ENCODE assay signal across 9 cellular contexts in genomic region chr9:113993838-113994540, GRCh38.
A peak's percentile ranks its signal among the peaks of the same experiment; 100 is the strongest.
DNase-seq lines count a peak whose midpoint lies in the region; ATAC-seq and TF ChIP-seq lines count a peak whose summit lies in the region.
"Had no signal": no experiment of that assay in that cellular context is flagged by ENCODE, and none has a peak within 500 bp of the region (broad histone marks: within the 10 kb centered on the region; RNA-seq: fewer than 3 reads in every experiment).

No MANE protein-coding gene starts in this region.

- CTCF ChIA-PET in Panc1 (lab: Charles Lee): no interaction called here

- in situ Hi-C loops in Panc1 (cut with HindIII; ENCODE audit: low pct_unique_long_range_greater_than_20kb, low sequenced_read_pairs): no loop called here

- no peaks in the 10 kb centered on the region for H3K36me3 ChIP-seq in Panc1 (ENCODE audit: control insufficient read depth, insufficient read depth, low read length)

- no peak for TF ChIP-seq CTCF in Panc1 (IDR thresholded peaks at IDR 0.05)
- peak; percentile 13 for TF ChIP-seq CTCF in fibroblast of the aortic adventitia (IDR thresholded peaks at IDR 0.05; ENCODE audit: insufficient read depth, low read length)

- H3K27ac ChIP-seq in Panc1 (ENCODE audit: low read length): no peak overlapping the region
- H3K27ac ChIP-seq: SK-N-MC had no signal

- H3K9me3 ChIP-seq in Panc1 (ENCODE audit: control insufficient read depth, insufficient read depth, low read depth, low read length): no peaks in the 10 kb centered on the region

- no peak overlapping the region for H3K4me3 ChIP-seq in Panc1 (ENCODE audit: low read depth in 2 of 2, low read length in 2 of 2)
- H3K4me3 ChIP-seq in fibroblast of the aortic adventitia (ENCODE audit: low read depth, low read length): no peak overlapping the region
- H3K4me3 ChIP-seq: SK-N-MC had no signal

- peak; percentile 48; the same call in 1 of the 2 replicates for ATAC-seq in Panc1

- H3K27me3 ChIP-seq in Panc1 (ENCODE audit: control insufficient read depth, insufficient read depth, low read length): no peaks in the 10 kb centered on the region

- DNase-seq in Daoy (ENCODE audit: low read depth) (peak; percentile 82), Panc1 (ENCODE audit: low read depth, low spot score) (no peak), fibroblast of the aortic adventitia (ENCODE audit: low read depth) (peak; percentile 93), posterior cingulate gyrus (peak; percentile 56 to 95 (median 68)), COLO668 (lab: John Stamatoyannopoulos, UW; ENCODE audit: unreplicated experiment) (no peak), GM19240 (ENCODE audit: insufficient read length, low spot score) (no peak), kidney glomerular epithelial cell (lab: John Stamatoyannopoulos, UW) (no peak), COLO829 (ENCODE audit: low spot score) (no peak)

- no peaks in the 10 kb centered on the region for H3K4me1 ChIP-seq in Panc1 (ENCODE audit: control insufficient read depth, insufficient read depth, low read length)

- no TSS peak for BruUV-seq in Panc1 (replicated peaks; lab: Mats Ljungman, UMichigan)

- intact Hi-C loops in Panc1 (cut with micrococcal nuclease; ENCODE audit: unreplicated experiment) (no loop called here), posterior cingulate gyrus (cut with DNase I) (loop anchor here (5.0 kb wide), 1 partner anchor 117 kb away; the partner anchor contains the start of gene ZNF618)

- POLR2A ChIA-PET in Panc1 (lab: Charles Lee): no interaction called here

Comparison
In these comparisons a context has a peak if more than half of its experiments do, and no peak if none do; other contexts are left out.
1. DNase-seq: peak in Daoy (single experiment), fibroblast of the aortic adventitia (single experiment) and posterior cingulate gyrus (10 of 10); none in Panc1 (single experiment), COLO668 (single experiment), GM19240 (single experiment), kidney glomerular epithelial cell (single experiment) and COLO829 (single experiment).